8 cellular contexts compared by ENCODE assay signal in the genomic region with DNA sequence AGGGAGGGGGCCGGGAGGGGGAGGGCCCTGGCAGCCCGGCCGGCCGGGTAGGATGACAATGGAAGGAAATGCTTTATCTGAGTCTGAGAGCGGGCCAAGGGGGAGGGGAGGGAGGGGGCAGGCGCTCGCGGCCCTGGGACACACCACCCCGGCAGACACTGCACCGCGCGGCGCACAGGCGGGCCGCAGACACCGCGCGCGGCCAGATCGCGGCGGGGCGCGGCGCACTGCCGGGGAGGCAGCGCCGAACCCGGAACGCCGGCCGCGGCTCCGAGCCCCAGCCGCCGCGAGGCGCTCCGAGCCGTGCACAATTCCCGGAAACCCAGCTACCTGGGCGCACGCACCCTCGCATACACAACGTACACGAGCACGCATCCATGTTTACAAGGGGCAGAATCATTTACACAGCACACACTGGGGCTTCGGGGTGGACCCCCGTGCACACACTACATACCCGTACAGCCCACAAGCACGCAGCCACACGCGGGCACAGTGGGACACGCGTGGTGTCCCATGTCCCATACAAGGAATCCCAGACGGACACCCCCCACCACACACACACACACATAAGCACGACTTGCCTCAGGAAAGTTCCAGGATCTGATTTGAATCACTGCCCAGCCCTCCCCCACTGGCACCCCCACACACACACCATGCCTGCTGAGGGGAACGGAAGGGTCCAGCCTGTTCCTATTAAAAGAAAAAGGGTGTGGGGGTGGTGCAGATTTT. TPM values are rescaled to one million over a fixed set of nuclear protein-coding genes. Genes with fewer than 3 reads are reported as not detected.
DNase-seq lines count a peak whose midpoint lies in the region; ATAC-seq and TF ChIP-seq lines count a peak whose summit lies in the region.

Gene HDAC7 (minus strand): TSS at position 2 of the 729 bp plus-strand sequence. CDS start 118 bp downstream, outside the sequence.

- no peak for TF ChIP-seq CTCF in OCI-LY3 (IDR thresholded peaks at IDR 0.05; ENCODE audit: low read depth, low read length)
- no peak for TF ChIP-seq CTCF in esophagus muscularis mucosa (IDR thresholded peaks at IDR 0.05)

- TF ChIP-seq EP300 in esophagus muscularis mucosa (IDR thresholded peaks at IDR 0.05) = no peak

- H3K4me3 ChIP-seq in OCI-LY3 (ENCODE audit: low read length) (peak within 1 kb of the TSS; percentile 79), esophagus muscularis mucosa (peak within 1 kb of the TSS; percentile 67 to 86 (median 78)), muscle layer of duodenum (ENCODE audit: low read depth in 1 of 2, low read length in 2 of 2) (peak within 1 kb of the TSS; percentile 70 to 80)

- peaks cover 56% of the 10 kb centered on the region for H3K79me2 ChIP-seq in OCI-LY3 (ENCODE audit: low read length)

- H3K4me1 ChIP-seq in OCI-LY3 (ENCODE audit: low read length) (peaks cover 59% of the 10 kb centered on the region), esophagus muscularis mucosa (peaks cover 81 to 90% (median 84%) of the 10 kb centered on the region in 4 donors), muscle layer of duodenum (ENCODE audit: control insufficient read depth in 1 of 2, insufficient read depth in 2 of 2, low read length in 2 of 2) (peaks cover 41 to 45% of the 10 kb centered on the region in 2 donors)

- peak; percentile 30 for TF ChIP-seq POLR2A in esophagus muscularis mucosa (IDR thresholded peaks at IDR 0.05; ENCODE audit: low read depth)

- H3K36me3 ChIP-seq in OCI-LY3 (replicated peaks; ENCODE audit: low read depth, low read length) = peaks cover 3% of the 10 kb centered on the region
- peaks cover 0 to 11% (median 0%) of the 10 kb centered on the region in 4 donors for H3K36me3 ChIP-seq in esophagus muscularis mucosa
- H3K36me3 ChIP-seq in muscle layer of duodenum (ENCODE audit: control insufficient read depth in 1 of 2, insufficient read depth in 2 of 2, low read length in 2 of 2) = peaks cover 0 to 3% of the 10 kb centered on the region in 2 donors

- H3K27me3 ChIP-seq in OCI-LY3 (ENCODE audit: low read depth, low read length) = no peaks in the 10 kb centered on the region
- no peaks in the 10 kb centered on the region for H3K27me3 ChIP-seq in esophagus muscularis mucosa
- no peaks in the 10 kb centered on the region for H3K27me3 ChIP-seq in muscle layer of duodenum (ENCODE audit: low read depth, low read length)

- ATAC-seq in HG03039 (IDR thresholded peaks at IDR 0.05; ENCODE audit: unreplicated experiment) = peak; percentile 32
- ATAC-seq in stimulated activated naive CD8-positive, alpha-beta T cell treated with anti-CD3 and anti-CD28 coated beads, Interleukin-15, Interleukin-2, amounts not matched to agents 100 U/mL and 50 U/mL, for 24 hours = peak; percentile 56

- no peaks in the 10 kb centered on the region for H4K20me1 ChIP-seq in OCI-LY3 (ENCODE audit: insufficient read depth, low read length)

- H3K27ac ChIP-seq in OCI-LY3 (ENCODE audit: low read length) (peak within 1 kb of the TSS; percentile 69), esophagus muscularis mucosa (replicated peaks in 1 of 4) (peak within 1 kb of the TSS; percentile 92 to 99 (median 98)), muscle layer of duodenum (ENCODE audit: low read length) (peak within 1 kb of the TSS; percentile 93)

- H3K9me3 ChIP-seq in OCI-LY3 (ENCODE audit: insufficient read depth, low read length) = no peaks in the 10 kb centered on the region
- no peaks in the 10 kb centered on the region for H3K9me3 ChIP-seq in esophagus muscularis mucosa
- H3K9me3 ChIP-seq in muscle layer of duodenum (ENCODE audit: control insufficient read depth in 1 of 2, low read length in 2 of 2) = no peaks in the 10 kb centered on the region

- intact Hi-C loops in esophagus muscularis mucosa (cut with DNase I) = no loop called here

- no peak within 1 kb of the TSS for H2AFZ ChIP-seq in OCI-LY3 (ENCODE audit: low read depth, low read length)

- peak within 1 kb of the TSS; percentile 88 for H3K9ac ChIP-seq in OCI-LY3 (ENCODE audit: low read length)

- WGBS in esophagus muscularis mucosa = under 1% methylated on average over 40 of the region's 58 CpGs

- H3K4me2 ChIP-seq in OCI-LY3 (ENCODE audit: low read length) = peak within 1 kb of the TSS; percentile 96

- peak; percentile 64 for DNase-seq in DMS 273 (lab: John Stamatoyannopoulos, UW; ENCODE audit: unreplicated experiment)
- DNase-seq in DMS 273 treated with DMSO at 0.1 percent for 48 hours (lab: John Stamatoyannopoulos, UW) = no peak
- DNase-seq in activated T-helper 1 cell treated with Interleukin-2 at 50 U/mL for 16 hours (ENCODE audit: low read depth) = peak; percentile 56
- peak; percentile 97 for DNase-seq in esophagus muscularis mucosa (ENCODE audit: extremely low spot score)
- peak; percentile 79 for DNase-seq in stimulated activated naive CD8-positive, alpha-beta T cell treated with anti-CD3 and anti-CD28 coated beads, Interleukin-15, Interleukin-2, amounts not matched to agents 100 U/mL and 50 U/mL, for 24 hours

RNA-seq across cellular contexts. Expression of gene HDAC7, which starts in this region (rescaled TPM):
- total RNA-seq in esophagus muscularis mucosa = 100 to 1,000 TPM in 1 of 4 donors, 10 to 100 TPM in 3; 58.3 to 105 (median 82.5) TPM
